ENCODE assay signal across 19 cellular contexts in genomic region chr19:33639034-33639681, GRCh38. TPM values are rescaled to one million over a fixed set of nuclear protein-coding genes. Genes with fewer than 3 reads are reported as not detected.
DNase-seq lines count a peak whose midpoint lies in the region; ATAC-seq and TF ChIP-seq lines count a peak whose summit lies in the region.
"Had no signal": no experiment of that assay in that cellular context is flagged by ENCODE, and none has a peak within 500 bp of the region (broad histone marks: within the 10 kb centered on the region; RNA-seq: fewer than 3 reads in every experiment).

No MANE protein-coding gene starts in this region.

- TF ChIP-seq POLR2A in esophagus muscularis mucosa (IDR thresholded peaks at IDR 0.05; ENCODE audit: low read depth): no peak
- no peak for TF ChIP-seq POLR2A in breast epithelium (IDR thresholded peaks at IDR 0.05)

- no peaks in the 10 kb centered on the region for H3K9me3 ChIP-seq in esophagus muscularis mucosa
- H3K9me3 ChIP-seq in breast epithelium: no peaks in the 10 kb centered on the region
- H3K9me3 ChIP-seq: adrenal gland had no signal

- H3K4me1 ChIP-seq in esophagus muscularis mucosa: no peaks in the 10 kb centered on the region
- no peaks in the 10 kb centered on the region for H3K4me1 ChIP-seq in breast epithelium
- H3K4me1 ChIP-seq: adrenal gland, tibial nerve had no signal

- H3K27me3 ChIP-seq in esophagus muscularis mucosa (peaks cover 0 to 58% (median 0%) of the 10 kb centered on the region in 4 donors), breast epithelium (peaks cover 0 to 25% of the 10 kb centered on the region in 2 donors)
- H3K27me3 ChIP-seq: adrenal gland, tibial nerve had no signal

- ATAC-seq in GM21515 (IDR thresholded peaks at IDR 0.05; ENCODE audit: unreplicated experiment): no peak
- ATAC-seq: activated CD8-positive, alpha-beta T cell treated with anti-CD3 and anti-CD28 coated beads, Interleukin-2, amount 10 ng/mL, durations not matched to agents 7 days and 5 days; effector memory CD8-positive, alpha-beta T cell; left lobe of liver had no signal

- no peaks in the 10 kb centered on the region for H3K36me3 ChIP-seq in esophagus muscularis mucosa
- no peaks in the 10 kb centered on the region for H3K36me3 ChIP-seq in breast epithelium
- H3K36me3 ChIP-seq: adrenal gland, tibial nerve had no signal

- TF ChIP-seq CTCF in esophagus muscularis mucosa (IDR thresholded peaks at IDR 0.05) (no peak), breast epithelium (IDR thresholded peaks at IDR 0.05) (no peak)

- no peak overlapping the region for H3K27ac ChIP-seq in esophagus muscularis mucosa (replicated peaks in 1 of 4)
- no peak overlapping the region for H3K27ac ChIP-seq in breast epithelium
- H3K27ac ChIP-seq: 22Rv1, adrenal gland, skin epidermis, tibial nerve had no signal

- peak; percentile 26 for DNase-seq in DMS153 (lab: John Stamatoyannopoulos, UW)
- no peak for DNase-seq in DMS153 treated with DMSO at 0.1 percent for 48 hours (lab: John Stamatoyannopoulos, UW; ENCODE audit: unreplicated experiment)
- DNase-seq in NCI-H1694 (lab: John Stamatoyannopoulos, UW): peak; percentile 31
- peak; percentile 75 to 76 for DNase-seq in SHP77 (lab: John Stamatoyannopoulos, UW)
- peak; percentile 20 for DNase-seq in posterior vena cava (ENCODE audit: low spot score)
- DNase-seq in esophagus muscularis mucosa (ENCODE audit: extremely low spot score): no peak
- DNase-seq in breast epithelium (ENCODE audit: low spot score in 2 of 2): no peak
- DNase-seq: activated CD8-positive, alpha-beta T cell treated with anti-CD3 and anti-CD28 coated beads, Interleukin-2, amount 10 ng/mL, durations not matched to agents 7 days and 5 days; adrenal gland; central memory CD4-positive, alpha-beta T cell; DND-41; effector memory CD8-positive, alpha-beta T cell; hypothalamus; T-helper 1 cell had no signal

- no peak overlapping the region for H3K4me3 ChIP-seq in esophagus muscularis mucosa
- H3K4me3 ChIP-seq in breast epithelium: no peak overlapping the region
- H3K4me3 ChIP-seq: adrenal gland, skin epidermis, tibial nerve had no signal

- TF ChIP-seq EP300 in esophagus muscularis mucosa (IDR thresholded peaks at IDR 0.05): no peak

- 45% methylated on average over 14 of the region's 14 CpGs for WGBS in esophagus muscularis mucosa

- intact Hi-C loops in posterior vena cava (cut with DNase I) (no loop called here), esophagus muscularis mucosa (cut with DNase I) (no loop called here), breast epithelium (cut with DNase I; ENCODE audit: low total_unique reads) (no loop called here)

RNA-seq across cellular contexts. Expression of gene CHST8, which starts 17.4 kb away (rescaled TPM):
- total RNA-seq in posterior vena cava (1 to 10 TPM in 1 of 2 donors, under 1 TPM in 1; 0.97 to 1.3 TPM), esophagus muscularis mucosa (under 1 TPM in 1 of 4 donors, not detected in 3; 0.66 TPM), breast epithelium (10 to 100 TPM in 1 of 3 donors, 1 to 10 TPM in 1, under 1 TPM in 1; 0.16 to 14.1 (median 1.6) TPM)
- total RNA-seq: activated CD8-positive, alpha-beta T cell treated with anti-CD3 and anti-CD28 coated beads, Interleukin-2, amount 10 ng/mL, durations not matched to agents 7 days and 5 days had no signal

Comparison
In these comparisons a context has a peak if more than half of its experiments do, and no peak if none do; other contexts are left out.
1. DNase-seq: peak in DMS153 (single experiment), NCI-H1694 (single experiment), SHP77 (2 of 2) and posterior vena cava (single experiment); none in DMS153 treated with DMSO at 0.1 percent for 48 hours (single experiment), esophagus muscularis mucosa (single experiment) and breast epithelium (0 of 2).